18 cellular contexts compared by ENCODE assay signal in genomic region chr18:14999085-14999975, GRCh38.
DNase-seq lines count a peak whose midpoint lies in the region; ATAC-seq, FAIRE-seq and TF ChIP-seq lines count a peak whose summit lies in the region.
"Had no signal": no experiment of that assay in that cellular context is flagged by ENCODE, and none has a peak within 500 bp of the region (broad histone marks: within the 10 kb centered on the region; RNA-seq: fewer than 3 reads in every experiment).

No MANE protein-coding gene starts in this region.

- FAIRE-seq in frontal cortex (lab: Jason Lieb, UNC), result no peak
- FAIRE-seq: GM12878 had no signal

- H3K36me3 Mint-ChIP-seq in endothelial cell (ENCODE audit: low read depth, unreplicated experiment), result no peaks in the 10 kb centered on the region
- no peaks in the 10 kb centered on the region for H3K36me3 Mint-ChIP-seq in activated CD4-positive, alpha-beta memory T cell treated with anti-CD3 and anti-CD28 coated beads for 36 hours

- TF ChIP-seq POLR2A in suprapubic skin (IDR thresholded peaks at IDR 0.05), result no peak

- TF ChIP-seq EP300 in suprapubic skin (IDR thresholded peaks at IDR 0.05), result no peak

- H3K9ac ChIP-seq in HUES48 (ENCODE audit: low read depth, low read length), result no peak overlapping the region
- H3K9ac ChIP-seq: GM23248, KMS-11 had no signal

- no peaks in the 10 kb centered on the region for H3K36me3 ChIP-seq in HUES48 (ENCODE audit: control insufficient read depth, insufficient read depth, low read length)
- no peaks in the 10 kb centered on the region for H3K36me3 ChIP-seq in mucosa of descending colon (ENCODE audit: low read depth)
- no peaks in the 10 kb centered on the region for H3K36me3 ChIP-seq in suprapubic skin

- 52% methylated on average over 61 of the region's 105 CpGs for WGBS in suprapubic skin

- H3K27ac ChIP-seq in HUES48 (ENCODE audit: low read depth, low read length) (no peak overlapping the region), suprapubic skin (no peak overlapping the region)
- H3K27ac ChIP-seq: C4-2B, GM23248, KMS-11 had no signal

- H3K27me3 ChIP-seq in HUES48 (ENCODE audit: control insufficient read depth, insufficient read depth, low read length) (no peaks in the 10 kb centered on the region), suprapubic skin (no peaks in the 10 kb centered on the region)

- H3K9me3 ChIP-seq in HUES48 (ENCODE audit: control insufficient read depth, insufficient read depth, low read length) (peaks cover 24% of the 10 kb centered on the region), mucosa of descending colon (peaks cover 7% of the 10 kb centered on the region), suprapubic skin (peaks cover 4% of the 10 kb centered on the region)

- no peak for ATAC-seq in mucosa of descending colon
- ATAC-seq: GM12878 had no signal

- intact Hi-C loops in mucosa of descending colon (cut with DNase I, micrococcal nuclease), result no loop called here
- intact Hi-C loops in activated CD4-positive, alpha-beta memory T cell treated with anti-CD3 and anti-CD28 coated beads for 36 hours (cut with micrococcal nuclease), result no loop called here

- CTCF ChIA-PET in activated CD4-positive, alpha-beta memory T cell treated with anti-CD3 and anti-CD28 coated beads for 36 hours (lab: Charles Lee), result no interaction called here

- H3K4me1 Mint-ChIP-seq in endothelial cell (ENCODE audit: unreplicated experiment), result no peaks in the 10 kb centered on the region
- H3K4me1 Mint-ChIP-seq in activated CD4-positive, alpha-beta memory T cell treated with anti-CD3 and anti-CD28 coated beads for 36 hours (ENCODE audit: low read depth), result no peaks in the 10 kb centered on the region

- POLR2A ChIA-PET in activated CD4-positive, alpha-beta memory T cell treated with anti-CD3 and anti-CD28 coated beads for 36 hours (lab: Charles Lee), result no interaction called here

- H3K4me3 ChIP-seq in HUES48 (ENCODE audit: low read depth, low read length) (peak overlapping the region; percentile 5; the same call in 1 of the 2 replicates), mucosa of descending colon (no peak overlapping the region), suprapubic skin (peak overlapping the region; percentile 27)
- H3K4me3 ChIP-seq: GM12878, GM23248 had no signal

- H3K4me1 ChIP-seq in HUES48 (ENCODE audit: control insufficient read depth, insufficient read depth, low read length) (no peaks in the 10 kb centered on the region), mucosa of descending colon (ENCODE audit: low read depth) (no peaks in the 10 kb centered on the region), suprapubic skin (no peaks in the 10 kb centered on the region)

- TF ChIP-seq CTCF in endothelial cell (IDR thresholded peaks at IDR 0.05; ENCODE audit: unreplicated experiment) (no peak), mucosa of descending colon (IDR thresholded peaks at IDR 0.05) (no peak), suprapubic skin (IDR thresholded peaks at IDR 0.05) (no peak)

- DNase-seq in endothelial cell (ENCODE audit: low spot score), result peak; percentile 26
- peak in 2 of 3 donors; percentile 6 to 64 for DNase-seq in mucosa of descending colon
- DNase-seq in suprapubic skin (ENCODE audit: low spot score in 2 of 2), result no peak
- no peak for DNase-seq in activated CD4-positive, alpha-beta memory T cell treated with anti-CD3 and anti-CD28 coated beads for 36 hours
- DNase-seq in frontal cortex (ENCODE audit: low spot score in 2 of 2), result no peak
- no peak for DNase-seq in NCI-H1092 treated with DMSO at 0.1 percent for 48 hours (lab: John Stamatoyannopoulos, UW)
- DNase-seq: DND-41, GDM1, GM23248, NCI-H1092, NCI-H1694 treated with DMSO at 0.1 percent for 48 hours, NCI-H2107, NCI-H2227 treated with DMSO at 0.1 percent for 48 hours, NCI-H524 had no signal

- H3K27me3 Mint-ChIP-seq in endothelial cell (ENCODE audit: unreplicated experiment), result peaks cover 3% of the 10 kb centered on the region
- H3K27me3 Mint-ChIP-seq in activated CD4-positive, alpha-beta memory T cell treated with anti-CD3 and anti-CD28 coated beads for 36 hours, result no peaks in the 10 kb centered on the region

- no peak overlapping the region for H3K4me3 Mint-ChIP-seq in endothelial cell (ENCODE audit: unreplicated experiment)
- no peak overlapping the region for H3K4me3 Mint-ChIP-seq in activated CD4-positive, alpha-beta memory T cell treated with anti-CD3 and anti-CD28 coated beads for 36 hours

- no peak overlapping the region for H3K27ac Mint-ChIP-seq in endothelial cell (ENCODE audit: unreplicated experiment)
- no peak overlapping the region for H3K27ac Mint-ChIP-seq in activated CD4-positive, alpha-beta memory T cell treated with anti-CD3 and anti-CD28 coated beads for 36 hours

- H3K9me3 Mint-ChIP-seq in endothelial cell (ENCODE audit: unreplicated experiment), result no peaks in the 10 kb centered on the region
- no peaks in the 10 kb centered on the region for H3K9me3 Mint-ChIP-seq in activated CD4-positive, alpha-beta memory T cell treated with anti-CD3 and anti-CD28 coated beads for 36 hours

Comparison
In these comparisons a context has a peak if more than half of its experiments do, and no peak if none do; other contexts are left out.
1. DNase-seq: peak in endothelial cell (single experiment) and mucosa of descending colon (2 of 3); none in suprapubic skin (0 of 2), activated CD4-positive, alpha-beta memory T cell treated with anti-CD3 and anti-CD28 coated beads for 36 hours (single experiment), frontal cortex (0 of 2) and NCI-H1092 treated with DMSO at 0.1 percent for 48 hours (single experiment).